In genomic region chr15:62262305-62262941, GRCh38 we compare ENCODE assay signal across 24 cellular contexts.
DNase-seq lines count a peak whose midpoint lies in the region; ATAC-seq and TF ChIP-seq lines count a peak whose summit lies in the region.
"Had no signal": no experiment of that assay in that cellular context is flagged by ENCODE, and none has a peak within 500 bp of the region (broad histone marks: within the 10 kb centered on the region; RNA-seq: fewer than 3 reads in every experiment).

No MANE protein-coding gene starts in this region.

- TF ChIP-seq CTCF in mammary epithelial cell (conservative IDR thresholded peaks at IDR 0.05 in 1 of 2, IDR thresholded peaks at IDR 0.05 in 1 of 2; ENCODE audit: extremely low read depth in 1 of 2, insufficient read depth in 1 of 2, low read depth in 1 of 2, low read length in 2 of 2) (no peak), nephron progenitor cell (IDR thresholded peaks at IDR 0.05) (no peak)

- no peak overlapping the region for H3K4me2 ChIP-seq in mammary epithelial cell (ENCODE audit: insufficient read depth, low read depth, low read length)

- H3K36me3 Mint-ChIP-seq in nephron progenitor cell (ENCODE audit: low read depth): peaks cover 22% of the 10 kb centered on the region

- no TSS peak for BruUV-seq in mammary epithelial cell (replicated peaks; lab: Mats Ljungman, UMichigan)

- peaks cover 4% of the 10 kb centered on the region for H3K27me3 Mint-ChIP-seq in nephron progenitor cell (ENCODE audit: low read depth, poor library complexity)
- H3K27me3 Mint-ChIP-seq: activated B cell treated with CpG ODN at 0.5 μM for 24 hours; activated CD4-positive, alpha-beta memory T cell treated with anti-CD3 and anti-CD28 coated beads, Interleukin-2, amount 10 ng/mL, durations not matched to agents 7 days and 5 days; IgD-negative memory B cell had no signal

- H3K27me3 ChIP-seq in mammary epithelial cell (ENCODE audit: insufficient read depth, low read length): no peaks in the 10 kb centered on the region
- H3K27me3 ChIP-seq: spleen, transverse colon had no signal

- H3K27ac ChIP-seq in mammary epithelial cell (ENCODE audit: insufficient read depth, low read depth, low read length): no peak overlapping the region
- H3K27ac ChIP-seq: HL-60, spleen, transverse colon had no signal

- H3K9me3 Mint-ChIP-seq in nephron progenitor cell: peaks cover 79% of the 10 kb centered on the region

- no peaks in the 10 kb centered on the region for H3K79me2 ChIP-seq in mammary epithelial cell (ENCODE audit: insufficient read depth, low read length)

- ATAC-seq in HG03175 (IDR thresholded peaks at IDR 0.05; ENCODE audit: unreplicated experiment): no peak

- intact Hi-C loops in mammary epithelial cell (cut with micrococcal nuclease): no loop called here

- dilution Hi-C loops in mammary epithelial cell (cut with HindIII; ENCODE audit: low sequenced_read_pairs): no loop called here

- H3K4me3 Mint-ChIP-seq in nephron progenitor cell: no peak overlapping the region
- H3K4me3 Mint-ChIP-seq: activated B cell treated with CpG ODN at 0.5 μM for 24 hours; activated CD4-positive, alpha-beta memory T cell treated with anti-CD3 and anti-CD28 coated beads, Interleukin-2, amount 10 ng/mL, durations not matched to agents 7 days and 5 days; activated naive CD4-positive, alpha-beta T cell treated with anti-CD3 and anti-CD28 coated beads, Interleukin-2, amount 10 ng/mL, durations not matched to agents 7 days and 5 days; IgD-negative memory B cell; stimulated activated naive CD8-positive, alpha-beta T cell treated with anti-CD3 and anti-CD28 coated beads, Interleukin-15, Interleukin-2, amounts not matched to agents 100 ng/mL and 50 ng/mL, for 24 hours had no signal

- no peaks in the 10 kb centered on the region for H4K20me1 ChIP-seq in mammary epithelial cell (ENCODE audit: insufficient read depth, low read length)

- H3K9ac ChIP-seq in mammary epithelial cell (ENCODE audit: insufficient read depth, low read length): no peak overlapping the region

- H3K9me3 ChIP-seq in mammary epithelial cell (replicated peaks; ENCODE audit: insufficient read depth, low read length): peaks cover 30% of the 10 kb centered on the region

- H2AFZ ChIP-seq in mammary epithelial cell (ENCODE audit: low read depth, low read length): no peak overlapping the region

- 81% methylated on average over 7 of the region's 7 CpGs for WGBS in mammary epithelial cell (ENCODE audit: low coverage, missing lambda C conversion rate)

- no peaks in the 10 kb centered on the region for H3K4me1 ChIP-seq in mammary epithelial cell (ENCODE audit: insufficient read depth, low read length)
- H3K4me1 ChIP-seq: spleen, transverse colon had no signal

- in situ Hi-C loops in mammary epithelial cell (cut with MboI; ENCODE audit: low sequenced_read_pairs in 2 of 2): no loop called here

- peak; percentile 20 for DNase-seq in NCI-H1105 treated with DMSO at 0.1 percent for 48 hours (lab: John Stamatoyannopoulos, UW)
- DNase-seq in NCI-H1105 (lab: John Stamatoyannopoulos, UW): no peak
- DNase-seq in HT1080 (ENCODE audit: low read depth): peak; percentile 36
- DNase-seq in mammary epithelial cell: peak; percentile 6
- no peak for DNase-seq in nephron progenitor cell
- DNase-seq in C1 segment of cervical spinal cord (lab: John Stamatoyannopoulos, UW): no peak
- no peak for DNase-seq in islet precursor cell
- DNase-seq: 8988T; activated B cell treated with CpG ODN at 0.5 μM for 24 hours; activated CD4-positive, alpha-beta memory T cell treated with anti-CD3 and anti-CD28 coated beads, Interleukin-2, amount 10 ng/mL, durations not matched to agents 7 days and 5 days; activated naive CD4-positive, alpha-beta T cell treated with anti-CD3 and anti-CD28 coated beads, Interleukin-2, amount 10 ng/mL, durations not matched to agents 7 days and 5 days; aorta; DMS79 treated with DMSO at 0.1 percent for 48 hours; kidney; NCI-H1694; NCI-H82; occipital lobe; spleen; stimulated activated CD4-positive, alpha-beta T cell treated with anti-CD3 and anti-CD28 coated beads, Interleukin-4, amount 100 ng/mL, for 24 hours; transverse colon had no signal

- no peaks in the 10 kb centered on the region for H3K36me3 ChIP-seq in mammary epithelial cell (ENCODE audit: insufficient read depth, low read length)
- H3K36me3 ChIP-seq: spleen, transverse colon had no signal

- CTCF ChIA-PET in mammary epithelial cell (lab: Charles Lee; ENCODE audit: low non-redundant PET): no interaction called here

- no peak overlapping the region for H3K4me3 ChIP-seq in mammary epithelial cell (replicated peaks in 1 of 3; ENCODE audit: insufficient read depth in 1 of 3, low read depth in 2 of 3, low read length in 3 of 3)
- H3K4me3 ChIP-seq: spleen, transverse colon had no signal

- H3K4me1 Mint-ChIP-seq in nephron progenitor cell: no peaks in the 10 kb centered on the region
- H3K4me1 Mint-ChIP-seq: activated B cell treated with CpG ODN at 0.5 μM for 24 hours; activated CD4-positive, alpha-beta memory T cell treated with anti-CD3 and anti-CD28 coated beads, Interleukin-2, amount 10 ng/mL, durations not matched to agents 7 days and 5 days; activated naive CD4-positive, alpha-beta T cell treated with anti-CD3 and anti-CD28 coated beads, Interleukin-2, amount 10 ng/mL, durations not matched to agents 7 days and 5 days; IgD-negative memory B cell had no signal

- H3K27ac Mint-ChIP-seq in nephron progenitor cell: peak overlapping the region; percentile 22
- H3K27ac Mint-ChIP-seq: activated B cell treated with CpG ODN at 0.5 μM for 24 hours; activated CD4-positive, alpha-beta memory T cell treated with anti-CD3 and anti-CD28 coated beads, Interleukin-2, amount 10 ng/mL, durations not matched to agents 7 days and 5 days; activated naive CD4-positive, alpha-beta T cell treated with anti-CD3 and anti-CD28 coated beads, Interleukin-2, amount 10 ng/mL, durations not matched to agents 7 days and 5 days; stimulated activated naive CD8-positive, alpha-beta T cell treated with anti-CD3 and anti-CD28 coated beads, Interleukin-15, Interleukin-2, amounts not matched to agents 100 ng/mL and 50 ng/mL, for 24 hours had no signal

Comparison
In these comparisons a context has a peak if more than half of its experiments do, and no peak if none do; other contexts are left out.
1. DNase-seq: peak in NCI-H1105 treated with DMSO at 0.1 percent for 48 hours (single experiment), HT1080 (single experiment) and mammary epithelial cell (single experiment); none in NCI-H1105 (single experiment), nephron progenitor cell (single experiment), C1 segment of cervical spinal cord (0 of 14) and islet precursor cell (single experiment).